ENCODE assay signal across 14 cellular contexts in the genomic region with DNA sequence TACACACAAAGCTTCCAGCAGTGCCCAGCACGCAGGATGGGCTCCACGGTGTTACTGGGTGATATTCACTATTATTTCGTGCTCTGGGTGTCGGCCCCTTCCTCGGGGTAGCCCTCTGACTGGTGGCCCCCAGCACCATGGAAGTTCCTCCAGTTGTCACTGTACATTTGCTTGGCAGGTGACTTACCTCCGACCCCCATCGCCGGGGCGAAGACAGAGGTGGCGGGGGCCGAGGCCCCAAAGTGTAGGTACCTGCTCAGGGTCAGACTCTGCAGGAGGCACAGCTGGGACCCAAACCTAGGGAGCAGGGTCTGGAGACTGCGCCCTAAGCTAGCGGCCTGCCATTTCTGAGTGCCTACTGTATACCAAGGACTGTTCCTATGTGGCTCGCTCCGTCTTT.
A peak's percentile ranks its signal among the peaks of the same experiment; 100 is the strongest.
DNase-seq lines count a peak whose midpoint lies in the region; ATAC-seq lines count a peak whose summit lies in the region.
"Had no signal": no experiment of that assay in that cellular context is flagged by ENCODE, and none has a peak within 500 bp of the region (broad histone marks: within the 10 kb centered on the region; RNA-seq: fewer than 3 reads in every experiment).

No MANE protein-coding gene starts in this region.

- H3K9ac ChIP-seq in GM23248, result peak overlapping the region; percentile 65
- peak overlapping the region; percentile 73 for H3K9ac ChIP-seq in adipocyte (ENCODE audit: low read length)
- peak overlapping the region in 2 of 5 donors; percentile 21 to 35 for H3K9ac ChIP-seq in subcutaneous abdominal adipose tissue (ENCODE audit: low read length in 5 of 5)

- ATAC-seq in memory B cell (ENCODE audit: low read depth), result no peak
- no peak for ATAC-seq in stimulated activated naive B cell treated with anti-CD40 and anti-IgM and Interleukin-4, amounts not matched to agents 10 μg/mL and 1 μg/mL and 100 μg/mL, for 72 hours (replicated peaks)
- ATAC-seq in HG03439 (IDR thresholded peaks at IDR 0.05; ENCODE audit: unreplicated experiment), result no peak

- H3K27ac ChIP-seq in GM23248 (peak overlapping the region; percentile 92), subcutaneous abdominal adipose tissue (ENCODE audit: low read depth, low read length) (peak overlapping the region; percentile 79)
- no peak overlapping the region for H3K27ac ChIP-seq in CD4-positive, alpha-beta memory T cell (ENCODE audit: low read depth, low read length)

- H3K9me3 ChIP-seq in GM23248 (ENCODE audit: low read depth), result no peaks in the 10 kb centered on the region
- H3K9me3 ChIP-seq in adipocyte (ENCODE audit: control insufficient read depth, low read length), result no peaks in the 10 kb centered on the region
- H3K9me3 ChIP-seq in subcutaneous abdominal adipose tissue (ENCODE audit: control insufficient read depth in 5 of 5, low read length in 5 of 5), result no peaks in the 10 kb centered on the region
- no peaks in the 10 kb centered on the region for H3K9me3 ChIP-seq in CD4-positive, alpha-beta memory T cell (ENCODE audit: control insufficient read depth in 1 of 2, low read length in 2 of 2)

- H3K9me2 ChIP-seq in GM23248 (ENCODE audit: insufficient read depth), result no peaks in the 10 kb centered on the region

- H3K27me3 ChIP-seq in GM23248 (replicated peaks; ENCODE audit: insufficient read depth), result no peaks in the 10 kb centered on the region
- H3K27me3 ChIP-seq in adipocyte (replicated peaks; ENCODE audit: control insufficient read depth, insufficient read depth, low read length), result no peaks in the 10 kb centered on the region
- H3K27me3 ChIP-seq in subcutaneous abdominal adipose tissue (ENCODE audit: control insufficient read depth in 5 of 5, insufficient read depth in 4 of 5, low read length in 5 of 5), result no peaks in the 10 kb centered on the region
- H3K27me3 ChIP-seq in CD4-positive, alpha-beta memory T cell (ENCODE audit: insufficient read depth, low read length), result no peaks in the 10 kb centered on the region

- H3K27me3 Mint-ChIP-seq in memory B cell, result no peaks in the 10 kb centered on the region
- H3K27me3 Mint-ChIP-seq in CD4-positive, alpha-beta memory T cell, result no peaks in the 10 kb centered on the region
- no peaks in the 10 kb centered on the region for H3K27me3 Mint-ChIP-seq in stimulated activated naive B cell treated with anti-CD40 and anti-IgM and Interleukin-4, amounts not matched to agents 10 μg/mL and 1 μg/mL and 100 μg/mL, for 72 hours
- H3K27me3 Mint-ChIP-seq: activated naive CD4-positive, alpha-beta T cell treated with anti-CD3 and anti-CD28 coated beads, Interleukin-2, amount 50 U/mL, for 24 hours had no signal

- no peak for DNase-seq in GM23248
- no peak for DNase-seq in adipocyte (ENCODE audit: low read depth)
- no peak for DNase-seq in memory B cell (ENCODE audit: low spot score in 2 of 2)
- DNase-seq in CD4-positive, alpha-beta memory T cell, result no peak
- no peak for DNase-seq in stimulated activated naive B cell treated with anti-CD40 and anti-IgM and Interleukin-4, amounts not matched to agents 10 μg/mL and 1 μg/mL and 100 μg/mL, for 72 hours
- no peak for DNase-seq in middle frontal gyrus (ENCODE audit: extremely low spot score, low spot score)
- DNase-seq: CD8-positive, alpha-beta memory T cell; islet precursor cell; NCI-H1694 treated with DMSO at 0.1 percent for 48 hours; SIG-M5; stimulated activated CD8-positive, alpha-beta memory T cell treated with anti-CD3 and anti-CD28 coated beads, Interleukin-4, amount 100 ng/mL, for 48 hours had no signal

- CTCF ChIA-PET in CD4-positive, alpha-beta memory T cell (lab: Charles Lee; ENCODE audit: partially characterized antibody), result no interaction called here

- H3K4me3 ChIP-seq in GM23248, result no peak overlapping the region
- H3K4me3 ChIP-seq in adipocyte (ENCODE audit: low read length), result no peak overlapping the region
- H3K4me3 ChIP-seq in subcutaneous abdominal adipose tissue (ENCODE audit: low read depth in 1 of 5, low read length in 5 of 5), result peak overlapping the region in 1 of 5 donors; percentile 13
- no peak overlapping the region for H3K4me3 ChIP-seq in CD4-positive, alpha-beta memory T cell (ENCODE audit: low read length in 2 of 2)

- H3K4me2 ChIP-seq in GM23248 (ENCODE audit: unreplicated experiment), result no peak overlapping the region

- in situ Hi-C loops in GM23248 (cut with MboI), result no loop called here

- peaks cover 28% of the 10 kb centered on the region for H3K4me1 Mint-ChIP-seq in memory B cell
- peaks cover 10 to 39% (median 26%) of the 10 kb centered on the region in 4 donors for H3K4me1 Mint-ChIP-seq in CD4-positive, alpha-beta memory T cell
- H3K4me1 Mint-ChIP-seq in stimulated activated naive B cell treated with anti-CD40 and anti-IgM and Interleukin-4, amounts not matched to agents 10 μg/mL and 1 μg/mL and 100 μg/mL, for 72 hours, result peaks cover 46 to 70% of the 10 kb centered on the region in 2 donors

- H3K36me3 Mint-ChIP-seq in memory B cell, result peaks cover 11% of the 10 kb centered on the region
- H3K36me3 Mint-ChIP-seq in CD4-positive, alpha-beta memory T cell, result peaks cover 8 to 31% of the 10 kb centered on the region in 2 donors
- H3K36me3 Mint-ChIP-seq in stimulated activated naive B cell treated with anti-CD40 and anti-IgM and Interleukin-4, amounts not matched to agents 10 μg/mL and 1 μg/mL and 100 μg/mL, for 72 hours, result peaks cover 48 to 60% of the 10 kb centered on the region in 2 donors
- H3K36me3 Mint-ChIP-seq: activated naive CD4-positive, alpha-beta T cell treated with anti-CD3 and anti-CD28 coated beads, Interleukin-2, amount 50 U/mL, for 24 hours had no signal

- no peaks in the 10 kb centered on the region for H3K9me3 Mint-ChIP-seq in memory B cell
- no peaks in the 10 kb centered on the region for H3K9me3 Mint-ChIP-seq in CD4-positive, alpha-beta memory T cell
- no peaks in the 10 kb centered on the region for H3K9me3 Mint-ChIP-seq in stimulated activated naive B cell treated with anti-CD40 and anti-IgM and Interleukin-4, amounts not matched to agents 10 μg/mL and 1 μg/mL and 100 μg/mL, for 72 hours
- H3K9me3 Mint-ChIP-seq: activated naive CD4-positive, alpha-beta T cell treated with anti-CD3 and anti-CD28 coated beads, Interleukin-2, amount 50 U/mL, for 24 hours; CD8-positive, alpha-beta memory T cell had no signal

- H3K36me3 ChIP-seq in GM23248 (ENCODE audit: low read depth), result no peaks in the 10 kb centered on the region
- peaks cover 9% of the 10 kb centered on the region for H3K36me3 ChIP-seq in adipocyte (ENCODE audit: control insufficient read depth, insufficient read depth, low read length, severe bottlenecking)
- peaks cover 0 to 51% (median 36%) of the 10 kb centered on the region in 5 donors for H3K36me3 ChIP-seq in subcutaneous abdominal adipose tissue (ENCODE audit: control insufficient read depth in 5 of 5, insufficient read depth in 5 of 5, low read length in 5 of 5)
- peaks cover 28% of the 10 kb centered on the region for H3K36me3 ChIP-seq in CD4-positive, alpha-beta memory T cell (ENCODE audit: insufficient read depth, low read length)

- H4K20me1 ChIP-seq in GM23248 (ENCODE audit: insufficient read depth), result no peaks in the 10 kb centered on the region

- H3K79me2 ChIP-seq in GM23248 (ENCODE audit: insufficient read depth), result peaks cover 24% of the 10 kb centered on the region

- no peak overlapping the region for H3K4me3 Mint-ChIP-seq in memory B cell
- no peak overlapping the region for H3K4me3 Mint-ChIP-seq in CD4-positive, alpha-beta memory T cell
- H3K4me3 Mint-ChIP-seq in stimulated activated naive B cell treated with anti-CD40 and anti-IgM and Interleukin-4, amounts not matched to agents 10 μg/mL and 1 μg/mL and 100 μg/mL, for 72 hours, result no peak overlapping the region
- H3K4me3 Mint-ChIP-seq: activated naive CD4-positive, alpha-beta T cell treated with anti-CD3 and anti-CD28 coated beads, Interleukin-2, amount 50 U/mL, for 24 hours; CD8-positive, alpha-beta memory T cell had no signal

- H3K4me1 ChIP-seq in GM23248 (ENCODE audit: insufficient read depth), result peaks cover 48% of the 10 kb centered on the region
- peaks cover 73% of the 10 kb centered on the region for H3K4me1 ChIP-seq in adipocyte (ENCODE audit: control insufficient read depth, insufficient read depth, low read length)
- peaks cover 21 to 91% (median 86%) of the 10 kb centered on the region in 5 donors for H3K4me1 ChIP-seq in subcutaneous abdominal adipose tissue (ENCODE audit: control insufficient read depth in 5 of 5, insufficient read depth in 5 of 5, low read length in 5 of 5)
- H3K4me1 ChIP-seq in CD4-positive, alpha-beta memory T cell (ENCODE audit: insufficient read depth, low read length), result peaks cover 23% of the 10 kb centered on the region

- POLR2A ChIA-PET in CD4-positive, alpha-beta memory T cell (lab: Charles Lee; ENCODE audit: partially characterized antibody), result no interaction called here

- H2AFZ ChIP-seq in GM23248, result no peak overlapping the region

- WGBS in GM23248 (ENCODE audit: low coverage in 1 of 2, low lambda C conversion rate in 2 of 2, missing lambda C conversion rate in 2 of 2), 2 experiments, result 93% methylated on average over 15 of the region's 15 CpGs

- H3K27ac Mint-ChIP-seq in memory B cell, result peak overlapping the region; percentile 63
- peak overlapping the region in 2 of 7 donors; percentile 46 to 52 for H3K27ac Mint-ChIP-seq in CD4-positive, alpha-beta memory T cell
- no peak overlapping the region for H3K27ac Mint-ChIP-seq in stimulated activated naive B cell treated with anti-CD40 and anti-IgM and Interleukin-4, amounts not matched to agents 10 μg/mL and 1 μg/mL and 100 μg/mL, for 72 hours
- H3K27ac Mint-ChIP-seq: activated naive CD4-positive, alpha-beta T cell treated with anti-CD3 and anti-CD28 coated beads, Interleukin-2, amount 50 U/mL, for 24 hours had no signal

- peaks cover 44% of the 10 kb centered on the region for H3F3A ChIP-seq in GM23248 (ENCODE audit: insufficient read depth)

- intact Hi-C loops in CD4-positive, alpha-beta memory T cell (cut with micrococcal nuclease), result no loop called here
